In genomic region chr5:91311697-91312501, GRCh38 we compare ENCODE assay signal across 8 cellular contexts.
A peak's percentile ranks its signal among the peaks of the same experiment; 100 is the strongest.
DNase-seq lines count a peak whose midpoint lies in the region; ATAC-seq and TF ChIP-seq lines count a peak whose summit lies in the region.

No MANE protein-coding gene starts in this region.

- ATAC-seq in GM19328 (IDR thresholded peaks at IDR 0.05; ENCODE audit: unreplicated experiment) (peak; percentile 87), HG03439 (IDR thresholded peaks at IDR 0.05; ENCODE audit: unreplicated experiment) (peak; percentile 92)

- peak; percentile 52 for TF ChIP-seq POLR2A in Raji (IDR thresholded peaks at IDR 0.05; ENCODE audit: insufficient read depth, low read depth, low read length)

- intact Hi-C loops in posterior vena cava (cut with DNase I) = no loop called here

- no peaks in the 10 kb centered on the region for H4K20me1 ChIP-seq in BLaER1 treated with 17β-estradiol and CSF1 and Interleukin-3, amounts not matched to agents 10 nM and 100 nM

- H3K36me3 ChIP-seq in BLaER1 treated with 17β-estradiol and CSF1 and Interleukin-3, amounts not matched to agents 10 nM and 100 nM = peaks cover 0 to 41% (median 16%) of the 10 kb centered on the region in 11 experiments; a peak in 14 of 22 replicates

- peak overlapping the region; percentile 79 to 88 (median 86) for H3K9ac ChIP-seq in BLaER1 treated with 17β-estradiol and CSF1 and Interleukin-3, amounts not matched to agents 10 nM and 100 nM

- H3K27ac ChIP-seq in BLaER1 treated with 17β-estradiol and CSF1 and Interleukin-3, amounts not matched to agents 10 nM and 100 nM = peak overlapping the region; percentile 87 to 99 (median 95)

- no peaks in the 10 kb centered on the region; a peak in 3 of 22 replicates for H3K9me3 ChIP-seq in BLaER1 treated with 17β-estradiol and CSF1 and Interleukin-3, amounts not matched to agents 10 nM and 100 nM (replicated peaks in 1 of 11)

- DNase-seq in activated naive CD4-positive, alpha-beta T cell treated with Interleukin-2 at 50 U/mL for 16 hours = peak; percentile 61
- DNase-seq in glomerular endothelial cell (ENCODE audit: extremely low read depth, low read depth, low spot score) (peak; percentile 99), posterior vena cava (ENCODE audit: low spot score) (peak; percentile 94), ureter (ENCODE audit: low spot score) (peak; percentile 74)

- peak overlapping the region; percentile 67 to 97 (median 92) for H3K4me2 ChIP-seq in BLaER1 treated with 17β-estradiol and CSF1 and Interleukin-3, amounts not matched to agents 10 nM and 100 nM

- H3K4me3 ChIP-seq in BLaER1 treated with 17β-estradiol and CSF1 and Interleukin-3, amounts not matched to agents 10 nM and 100 nM = peak overlapping the region in 9 of 10 experiments; percentile 15 to 73 (median 58); a peak in 16 of 20 replicates

- peaks cover 63 to 93% (median 68%) of the 10 kb centered on the region in 10 experiments for H3K4me1 ChIP-seq in BLaER1 treated with 17β-estradiol and CSF1 and Interleukin-3, amounts not matched to agents 10 nM and 100 nM

- no peaks in the 10 kb centered on the region for H3K27me3 ChIP-seq in BLaER1 treated with 17β-estradiol and CSF1 and Interleukin-3, amounts not matched to agents 10 nM and 100 nM

Comparison
In these comparisons a context has a peak if more than half of its experiments do, and no peak if none do; other contexts are left out.
1. Peak in every context shown above with its lines: DNase-seq, ATAC-seq, H3K4me3 ChIP-seq and H3K27ac ChIP-seq.